In the genomic region with DNA sequence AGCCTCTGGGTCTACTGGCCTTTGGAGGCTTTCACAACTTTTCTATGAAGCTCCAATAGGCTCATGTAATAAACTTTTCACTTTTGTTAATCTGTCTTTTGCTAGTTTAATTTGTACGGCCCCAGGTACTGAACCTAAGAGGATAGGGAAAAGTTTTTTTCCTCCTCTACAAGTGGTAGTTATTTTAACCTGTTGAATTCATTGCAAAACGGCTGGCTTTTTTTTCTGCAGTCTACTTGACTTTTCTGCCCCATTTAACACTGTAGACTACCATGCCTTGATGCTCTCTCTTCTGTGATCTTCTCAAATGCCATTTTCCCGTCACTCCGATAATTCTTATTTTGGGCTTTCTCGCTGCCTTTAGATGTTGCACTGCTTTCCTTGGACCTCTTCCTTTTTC, we compare ENCODE assay signal across 3 cellular contexts.
"Had no signal": no experiment of that assay in that cellular context is flagged by ENCODE, and none has a peak within 500 bp of the region (broad histone marks: within the 10 kb centered on the region; RNA-seq: fewer than 3 reads in every experiment).

No MANE protein-coding gene starts in this region.

- H3K4me3 ChIP-seq: GM12878 had no signal

- ATAC-seq: GM12878 had no signal

- DNase-seq: GDM1, GF-D8 had no signal
